ENCODE assay signal across 1 cellular context in the genomic region with DNA sequence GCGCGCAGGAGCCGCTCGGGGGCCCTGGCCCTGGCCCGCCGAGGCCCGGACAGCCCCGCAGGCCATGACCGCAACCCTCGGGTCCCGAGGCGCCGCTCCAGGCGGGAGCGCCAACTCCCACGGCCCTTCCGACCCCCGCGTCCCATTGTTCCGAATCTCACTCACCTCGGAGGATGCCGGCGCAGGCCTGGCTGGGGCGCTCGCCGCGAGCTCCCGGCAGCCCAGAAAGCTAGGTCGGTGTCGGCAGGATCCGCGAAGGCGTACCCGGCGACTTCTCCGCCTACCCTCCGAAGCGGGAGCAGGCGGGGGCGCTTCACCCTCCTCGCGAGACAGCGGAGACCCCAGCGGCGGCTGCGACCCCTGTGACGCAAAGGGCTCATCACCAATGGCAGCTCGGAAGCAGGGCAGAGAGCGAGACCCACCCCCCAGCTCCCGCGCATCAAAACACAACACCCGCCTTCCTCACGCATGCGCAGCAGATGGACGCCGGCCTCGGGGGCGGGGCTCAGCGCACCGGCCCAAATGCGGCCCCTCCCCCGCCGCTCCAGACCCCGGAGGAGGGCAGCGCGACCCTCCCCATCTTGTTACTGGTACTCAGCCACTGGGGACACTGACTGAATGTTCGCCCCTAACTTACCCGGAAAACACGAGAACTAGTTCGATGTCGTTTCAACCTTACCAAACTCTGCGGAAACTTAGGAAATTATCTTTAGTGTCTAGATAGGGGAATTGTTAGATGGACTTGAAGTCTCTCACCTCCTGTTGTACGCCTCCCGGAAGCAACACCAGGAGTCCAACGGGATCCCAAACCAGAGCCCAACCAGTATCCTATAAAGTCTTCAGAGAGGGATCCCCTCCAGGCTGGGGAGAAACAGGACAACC.
TF ChIP-seq lines count a peak whose summit lies in the region.

No MANE protein-coding gene starts in this region.

TF ChIP-seq in HepG2, 621 proteins besides CTCF, POLR2A, EP300 and RAD21 (continues in another document):
- TF ChIP-seq RBM22 (optimal IDR thresholded peaks at IDR 0.05; ENCODE audit: low read length): no peak
- TF ChIP-seq MXD4 (CRISPR knock-in tag; IDR thresholded peaks at IDR 0.05): no peak
- TF ChIP-seq, protein P1, sequence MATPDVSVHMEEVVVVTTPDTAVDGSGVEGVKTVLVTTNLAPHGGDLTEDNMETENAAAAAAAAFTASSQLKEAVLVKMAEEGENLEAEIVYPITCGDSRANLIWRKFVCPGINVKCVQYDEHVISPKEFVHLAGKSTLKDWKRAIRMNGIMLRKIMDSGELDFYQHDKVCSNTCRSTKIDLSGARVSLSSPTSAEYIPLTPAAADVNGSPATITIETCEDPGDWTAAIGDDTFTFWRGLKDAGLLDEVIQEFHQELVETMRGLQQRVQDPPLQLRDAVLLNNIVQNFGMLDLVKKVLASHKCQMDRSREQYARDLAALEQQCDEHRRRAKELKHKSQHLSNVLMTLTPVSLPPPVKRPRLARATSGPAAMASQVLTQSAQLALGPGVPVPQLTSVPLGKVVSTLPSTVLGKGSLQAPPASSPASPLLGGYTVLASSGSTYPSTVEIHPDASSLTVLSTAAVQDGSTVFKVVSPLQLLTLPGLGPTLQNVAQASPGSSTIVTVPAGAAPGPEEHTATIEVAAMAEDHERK (CRISPR knock-in tag; IDR thresholded peaks at IDR 0.05; ENCODE audit: low read depth): 0 out of 2 replicates have a peak, but pooled peaks have one; percentile 22
- no peak for TF ChIP-seq KDM3A (CRISPR knock-in tag; IDR thresholded peaks at IDR 0.05; ENCODE audit: low read depth)
- TF ChIP-seq KLF11 (CRISPR knock-in tag; IDR thresholded peaks at IDR 0.05): no peak
- peak; percentile 98 for TF ChIP-seq CHD2 (IDR thresholded peaks at IDR 0.05; ENCODE audit: low read depth, low read length)
- TF ChIP-seq RBFOX2 (IDR thresholded peaks at IDR 0.05; ENCODE audit: low read depth, low read length): peak; percentile 86
- peak; percentile 49; the same call in 1 of the 2 replicates for TF ChIP-seq MYC (CRISPR knock-in tag; IDR thresholded peaks at IDR 0.05; ENCODE audit: borderline replicate concordance)
- TF ChIP-seq NRL (CRISPR knock-in tag; IDR thresholded peaks at IDR 0.05; ENCODE audit: borderline replicate concordance): no peak
- TF ChIP-seq SRSF4 (IDR thresholded peaks at IDR 0.05; ENCODE audit: low read depth, low read length, poor library complexity, severe bottlenecking): no peak
- peak; percentile 53; the same call in 1 of the 2 replicates for TF ChIP-seq GFI1 (CRISPR knock-in tag; IDR thresholded peaks at IDR 0.05; ENCODE audit: borderline replicate concordance)
- TF ChIP-seq, protein P2, sequence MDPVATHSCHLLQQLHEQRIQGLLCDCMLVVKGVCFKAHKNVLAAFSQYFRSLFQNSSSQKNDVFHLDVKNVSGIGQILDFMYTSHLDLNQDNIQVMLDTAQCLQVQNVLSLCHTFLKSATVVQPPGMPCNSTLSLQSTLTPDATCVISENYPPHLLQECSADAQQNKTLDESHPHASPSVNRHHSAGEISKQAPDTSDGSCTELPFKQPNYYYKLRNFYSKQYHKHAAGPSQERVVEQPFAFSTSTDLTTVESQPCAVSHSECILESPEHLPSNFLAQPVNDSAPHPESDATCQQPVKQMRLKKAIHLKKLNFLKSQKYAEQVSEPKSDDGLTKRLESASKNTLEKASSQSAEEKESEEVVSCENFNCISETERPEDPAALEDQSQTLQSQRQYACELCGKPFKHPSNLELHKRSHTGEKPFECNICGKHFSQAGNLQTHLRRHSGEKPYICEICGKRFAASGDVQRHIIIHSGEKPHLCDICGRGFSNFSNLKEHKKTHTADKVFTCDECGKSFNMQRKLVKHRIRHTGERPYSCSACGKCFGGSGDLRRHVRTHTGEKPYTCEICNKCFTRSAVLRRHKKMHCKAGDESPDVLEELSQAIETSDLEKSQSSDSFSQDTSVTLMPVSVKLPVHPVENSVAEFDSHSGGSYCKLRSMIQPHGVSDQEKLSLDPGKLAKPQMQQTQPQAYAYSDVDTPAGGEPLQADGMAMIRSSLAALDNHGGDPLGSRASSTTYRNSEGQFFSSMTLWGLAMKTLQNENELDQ (CRISPR knock-in tag; IDR thresholded peaks at IDR 0.05; ENCODE audit: borderline replicate concordance): no peak
- TF ChIP-seq TEAD2 (CRISPR knock-in tag; IDR thresholded peaks at IDR 0.05): no peak
- no peak; the same call in 1 of the 2 replicates for TF ChIP-seq SNAI1 (CRISPR knock-in tag; IDR thresholded peaks at IDR 0.05; ENCODE audit: borderline replicate concordance)
- TF ChIP-seq HHEX (CRISPR knock-in tag; IDR thresholded peaks at IDR 0.05): no peak
- TF ChIP-seq ZNF20 (CRISPR knock-in tag; IDR thresholded peaks at IDR 0.05): no peak
- TF ChIP-seq HOXA7 (CRISPR knock-in tag; IDR thresholded peaks at IDR 0.05): no peak
- TF ChIP-seq SALL1 (CRISPR knock-in tag; IDR thresholded peaks at IDR 0.05): peak; percentile 74
- no peak for TF ChIP-seq ZNF329 (CRISPR knock-in tag; IDR thresholded peaks at IDR 0.05; ENCODE audit: low read depth)
- 0 out of 2 replicates have a peak, but pooled peaks have one; percentile 15 for TF ChIP-seq ISL2 (CRISPR knock-in tag; IDR thresholded peaks at IDR 0.05)
- TF ChIP-seq, protein P3, sequence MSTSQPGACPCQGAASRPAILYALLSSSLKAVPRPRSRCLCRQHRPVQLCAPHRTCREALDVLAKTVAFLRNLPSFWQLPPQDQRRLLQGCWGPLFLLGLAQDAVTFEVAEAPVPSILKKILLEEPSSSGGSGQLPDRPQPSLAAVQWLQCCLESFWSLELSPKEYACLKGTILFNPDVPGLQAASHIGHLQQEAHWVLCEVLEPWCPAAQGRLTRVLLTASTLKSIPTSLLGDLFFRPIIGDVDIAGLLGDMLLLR (CRISPR knock-in tag; IDR thresholded peaks at IDR 0.05): no peak
- TF ChIP-seq MED8 (CRISPR knock-in tag; IDR thresholded peaks at IDR 0.05; ENCODE audit: insufficient replicate concordance): no peak
- peak; percentile 87 for TF ChIP-seq HNRNPLL (IDR thresholded peaks at IDR 0.05; ENCODE audit: low read depth, low read length, poor library complexity, severe bottlenecking)
- TF ChIP-seq NFIB (CRISPR knock-in tag; IDR thresholded peaks at IDR 0.05; ENCODE audit: borderline replicate concordance): no peak
- TF ChIP-seq, protein P4, sequence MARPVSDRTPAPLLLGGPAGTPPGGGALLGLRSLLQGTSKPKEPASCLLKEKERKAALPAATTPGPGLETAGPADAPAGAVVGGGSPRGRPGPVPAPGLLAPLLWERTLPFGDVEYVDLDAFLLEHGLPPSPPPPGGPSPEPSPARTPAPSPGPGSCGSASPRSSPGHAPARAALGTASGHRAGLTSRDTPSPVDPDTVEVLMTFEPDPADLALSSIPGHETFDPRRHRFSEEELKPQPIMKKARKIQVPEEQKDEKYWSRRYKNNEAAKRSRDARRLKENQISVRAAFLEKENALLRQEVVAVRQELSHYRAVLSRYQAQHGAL (CRISPR knock-in tag; IDR thresholded peaks at IDR 0.05; ENCODE audit: not compliant biosample characterization): no peak
- TF ChIP-seq, protein P5, sequence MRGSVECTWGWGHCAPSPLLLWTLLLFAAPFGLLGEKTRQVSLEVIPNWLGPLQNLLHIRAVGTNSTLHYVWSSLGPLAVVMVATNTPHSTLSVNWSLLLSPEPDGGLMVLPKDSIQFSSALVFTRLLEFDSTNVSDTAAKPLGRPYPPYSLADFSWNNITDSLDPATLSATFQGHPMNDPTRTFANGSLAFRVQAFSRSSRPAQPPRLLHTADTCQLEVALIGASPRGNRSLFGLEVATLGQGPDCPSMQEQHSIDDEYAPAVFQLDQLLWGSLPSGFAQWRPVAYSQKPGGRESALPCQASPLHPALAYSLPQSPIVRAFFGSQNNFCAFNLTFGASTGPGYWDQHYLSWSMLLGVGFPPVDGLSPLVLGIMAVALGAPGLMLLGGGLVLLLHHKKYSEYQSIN (CRISPR knock-in tag; IDR thresholded peaks at IDR 0.05; ENCODE audit: borderline replicate concordance): no peak
- no peak for TF ChIP-seq SUZ12 (IDR thresholded peaks at IDR 0.05; ENCODE audit: low read depth, low read length)
- TF ChIP-seq, protein P6, sequence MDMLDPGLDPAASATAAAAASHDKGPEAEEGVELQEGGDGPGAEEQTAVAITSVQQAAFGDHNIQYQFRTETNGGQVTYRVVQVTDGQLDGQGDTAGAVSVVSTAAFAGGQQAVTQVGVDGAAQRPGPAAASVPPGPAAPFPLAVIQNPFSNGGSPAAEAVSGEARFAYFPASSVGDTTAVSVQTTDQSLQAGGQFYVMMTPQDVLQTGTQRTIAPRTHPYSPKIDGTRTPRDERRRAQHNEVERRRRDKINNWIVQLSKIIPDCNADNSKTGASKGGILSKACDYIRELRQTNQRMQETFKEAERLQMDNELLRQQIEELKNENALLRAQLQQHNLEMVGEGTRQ (IDR thresholded peaks at IDR 0.05; ENCODE audit: low read depth, low read length): no peak
- TF ChIP-seq, protein P6 (CRISPR knock-in tag; IDR thresholded peaks at IDR 0.05; ENCODE audit: borderline replicate concordance): peak; percentile 37; the same call in 1 of the 2 replicates
- TF ChIP-seq DNMT1 (CRISPR knock-in tag; IDR thresholded peaks at IDR 0.05): no peak
- 0 out of 2 replicates have a peak, but pooled peaks have one; percentile 3 for TF ChIP-seq BORCS8-MEF2B (CRISPR knock-in tag; IDR thresholded peaks at IDR 0.05)
- TF ChIP-seq, protein P7, sequence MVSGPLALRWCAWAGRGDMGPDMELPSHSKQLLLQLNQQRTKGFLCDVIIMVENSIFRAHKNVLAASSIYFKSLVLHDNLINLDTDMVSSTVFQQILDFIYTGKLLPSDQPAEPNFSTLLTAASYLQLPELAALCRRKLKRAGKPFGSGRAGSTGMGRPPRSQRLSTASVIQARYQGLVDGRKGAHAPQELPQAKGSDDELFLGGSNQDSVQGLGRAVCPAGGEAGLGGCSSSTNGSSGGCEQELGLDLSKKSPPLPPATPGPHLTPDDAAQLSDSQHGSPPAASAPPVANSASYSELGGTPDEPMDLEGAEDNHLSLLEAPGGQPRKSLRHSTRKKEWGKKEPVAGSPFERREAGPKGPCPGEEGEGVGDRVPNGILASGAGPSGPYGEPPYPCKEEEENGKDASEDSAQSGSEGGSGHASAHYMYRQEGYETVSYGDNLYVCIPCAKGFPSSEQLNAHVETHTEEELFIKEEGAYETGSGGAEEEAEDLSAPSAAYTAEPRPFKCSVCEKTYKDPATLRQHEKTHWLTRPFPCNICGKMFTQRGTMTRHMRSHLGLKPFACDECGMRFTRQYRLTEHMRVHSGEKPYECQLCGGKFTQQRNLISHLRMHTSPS (CRISPR knock-in tag; IDR thresholded peaks at IDR 0.05; ENCODE audit: low read depth): no peak
- TF ChIP-seq ATAD3A (CRISPR knock-in tag; IDR thresholded peaks at IDR 0.05): no peak
- TF ChIP-seq HDAC6 (IDR thresholded peaks at IDR 0.05; ENCODE audit: low read depth, low read length): no peak
- no peak for TF ChIP-seq TBX3 (IDR thresholded peaks at IDR 0.05; ENCODE audit: borderline replicate concordance)
- no peak for TF ChIP-seq RARG (CRISPR knock-in tag; IDR thresholded peaks at IDR 0.05; ENCODE audit: low read depth)
- TF ChIP-seq, protein P8, sequence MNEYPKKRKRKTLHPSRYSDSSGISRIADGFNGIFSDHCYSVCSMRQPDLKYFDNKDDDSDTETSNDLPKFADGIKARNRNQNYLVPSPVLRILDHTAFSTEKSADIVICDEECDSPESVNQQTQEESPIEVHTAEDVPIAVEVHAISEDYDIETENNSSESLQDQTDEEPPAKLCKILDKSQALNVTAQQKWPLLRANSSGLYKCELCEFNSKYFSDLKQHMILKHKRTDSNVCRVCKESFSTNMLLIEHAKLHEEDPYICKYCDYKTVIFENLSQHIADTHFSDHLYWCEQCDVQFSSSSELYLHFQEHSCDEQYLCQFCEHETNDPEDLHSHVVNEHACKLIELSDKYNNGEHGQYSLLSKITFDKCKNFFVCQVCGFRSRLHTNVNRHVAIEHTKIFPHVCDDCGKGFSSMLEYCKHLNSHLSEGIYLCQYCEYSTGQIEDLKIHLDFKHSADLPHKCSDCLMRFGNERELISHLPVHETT (CRISPR knock-in tag; conservative IDR thresholded peaks at IDR 0.05): peak; percentile 77
- TF ChIP-seq ZNF83 (CRISPR knock-in tag; IDR thresholded peaks at IDR 0.05; ENCODE audit: borderline replicate concordance): no peak
- no peak for TF ChIP-seq KLF12 (CRISPR knock-in tag; IDR thresholded peaks at IDR 0.05; ENCODE audit: borderline replicate concordance)
- peak; percentile 73; the same call in 1 of the 3 replicates for TF ChIP-seq MXI1 (IDR thresholded peaks at IDR 0.05; ENCODE audit: borderline replicate concordance, low read depth, low read length)
- TF ChIP-seq, protein P9, sequence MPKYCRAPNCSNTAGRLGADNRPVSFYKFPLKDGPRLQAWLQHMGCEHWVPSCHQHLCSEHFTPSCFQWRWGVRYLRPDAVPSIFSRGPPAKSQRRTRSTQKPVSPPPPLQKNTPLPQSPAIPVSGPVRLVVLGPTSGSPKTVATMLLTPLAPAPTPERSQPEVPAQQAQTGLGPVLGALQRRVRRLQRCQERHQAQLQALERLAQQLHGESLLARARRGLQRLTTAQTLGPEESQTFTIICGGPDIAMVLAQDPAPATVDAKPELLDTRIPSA (CRISPR knock-in tag; IDR thresholded peaks at IDR 0.05; ENCODE audit: borderline replicate concordance): no peak
- TF ChIP-seq, protein P10, sequence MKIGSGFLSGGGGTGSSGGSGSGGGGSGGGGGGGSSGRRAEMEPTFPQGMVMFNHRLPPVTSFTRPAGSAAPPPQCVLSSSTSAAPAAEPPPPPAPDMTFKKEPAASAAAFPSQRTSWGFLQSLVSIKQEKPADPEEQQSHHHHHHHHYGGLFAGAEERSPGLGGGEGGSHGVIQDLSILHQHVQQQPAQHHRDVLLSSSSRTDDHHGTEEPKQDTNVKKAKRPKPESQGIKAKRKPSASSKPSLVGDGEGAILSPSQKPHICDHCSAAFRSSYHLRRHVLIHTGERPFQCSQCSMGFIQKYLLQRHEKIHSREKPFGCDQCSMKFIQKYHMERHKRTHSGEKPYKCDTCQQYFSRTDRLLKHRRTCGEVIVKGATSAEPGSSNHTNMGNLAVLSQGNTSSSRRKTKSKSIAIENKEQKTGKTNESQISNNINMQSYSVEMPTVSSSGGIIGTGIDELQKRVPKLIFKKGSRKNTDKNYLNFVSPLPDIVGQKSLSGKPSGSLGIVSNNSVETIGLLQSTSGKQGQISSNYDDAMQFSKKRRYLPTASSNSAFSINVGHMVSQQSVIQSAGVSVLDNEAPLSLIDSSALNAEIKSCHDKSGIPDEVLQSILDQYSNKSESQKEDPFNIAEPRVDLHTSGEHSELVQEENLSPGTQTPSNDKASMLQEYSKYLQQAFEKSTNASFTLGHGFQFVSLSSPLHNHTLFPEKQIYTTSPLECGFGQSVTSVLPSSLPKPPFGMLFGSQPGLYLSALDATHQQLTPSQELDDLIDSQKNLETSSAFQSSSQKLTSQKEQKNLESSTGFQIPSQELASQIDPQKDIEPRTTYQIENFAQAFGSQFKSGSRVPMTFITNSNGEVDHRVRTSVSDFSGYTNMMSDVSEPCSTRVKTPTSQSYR (CRISPR knock-in tag; IDR thresholded peaks at IDR 0.05; ENCODE audit: borderline replicate concordance): peak; percentile 86; the same call in 1 of the 2 replicates
- TF ChIP-seq THYN1 (CRISPR knock-in tag; IDR thresholded peaks at IDR 0.05; ENCODE audit: borderline replicate concordance, low read depth): no peak
- peak; percentile 41 for TF ChIP-seq YY1 (IDR thresholded peaks at IDR 0.05; ENCODE audit: insufficient read depth, insufficient replicate concordance, low read depth, low read length)
